ENCODE assay signal across 14 cellular contexts in genomic region chr2:229160984-229161383, GRCh38.
DNase-seq lines count a peak whose midpoint lies in the region; ATAC-seq and TF ChIP-seq lines count a peak whose summit lies in the region.
"Had no signal": no experiment of that assay in that cellular context is flagged by ENCODE, and none has a peak within 500 bp of the region (broad histone marks: within the 10 kb centered on the region; RNA-seq: fewer than 3 reads in every experiment).

No MANE protein-coding gene starts in this region.

- H3K4me3 Mint-ChIP-seq in naive thymus-derived CD8-positive, alpha-beta T cell = no peak overlapping the region
- H3K4me3 Mint-ChIP-seq: B cell; CD4-positive, alpha-beta memory T cell; IgD-negative memory B cell had no signal

- H3K36me3 ChIP-seq in heart left ventricle (no peaks in the 10 kb centered on the region), colonic mucosa (no peaks in the 10 kb centered on the region), right lobe of liver (no peaks in the 10 kb centered on the region)

- WGBS in heart left ventricle, 4 donors = 73 to 83% (median 78%) methylated on average over 2 of the region's 2 CpGs
- 10% methylated on average over 1 of the region's 2 CpGs for WGBS in right lobe of liver (ENCODE audit: insufficient coverage, low coverage, low lambda C conversion rate, missing lambda C conversion rate)

- no peak overlapping the region for H3K27ac ChIP-seq in heart left ventricle
- H3K27ac ChIP-seq in colonic mucosa = peak overlapping the region; percentile 68
- peak overlapping the region; percentile 23 to 83 (median 80) for H3K27ac ChIP-seq in right lobe of liver
- no peak overlapping the region for H3K27ac ChIP-seq in RWPE1
- H3K27ac ChIP-seq: C4-2B, GM23248 had no signal

- intact Hi-C loops in Right ventricle myocardium inferior (cut with DNase I) = no loop called here
- intact Hi-C loops in heart left ventricle (cut with DNase I) = no loop called here
- intact Hi-C loops in colonic mucosa (cut with DNase I) = no loop called here
- intact Hi-C loops in right lobe of liver (cut with DNase I) = no loop called here

- H3K36me3 Mint-ChIP-seq in naive thymus-derived CD8-positive, alpha-beta T cell = no peaks in the 10 kb centered on the region
- H3K36me3 Mint-ChIP-seq: CD4-positive, alpha-beta memory T cell had no signal

- no peak overlapping the region for H3K27ac Mint-ChIP-seq in naive thymus-derived CD8-positive, alpha-beta T cell
- H3K27ac Mint-ChIP-seq: B cell; CD4-positive, alpha-beta memory T cell; IgD-negative memory B cell had no signal

- H3K4me3 ChIP-seq in heart left ventricle = no peak overlapping the region
- H3K4me3 ChIP-seq in colonic mucosa = no peak overlapping the region
- H3K4me3 ChIP-seq in right lobe of liver = no peak overlapping the region
- H3K4me3 ChIP-seq: GM23248 had no signal

- H3K4me1 ChIP-seq in heart left ventricle (peaks cover 0 to 5% (median 0%) of the 10 kb centered on the region in 12 donors), colonic mucosa (peaks cover 4% of the 10 kb centered on the region), right lobe of liver (peaks cover 0 to 58% (median 26%) of the 10 kb centered on the region in 4 donors)

- no peak for DNase-seq in Right ventricle myocardium inferior (ENCODE audit: missing footprints)
- DNase-seq in heart left ventricle = no peak
- no peak for DNase-seq in colonic mucosa
- DNase-seq in right lobe of liver = no peak
- DNase-seq in naive thymus-derived CD8-positive, alpha-beta T cell = no peak
- no peak for DNase-seq in RWPE1 (ENCODE audit: low spot score)
- DNase-seq: CD4-positive, alpha-beta memory T cell; DMS153; GM23248 had no signal

- no peak for TF ChIP-seq POLR2A in heart left ventricle (IDR thresholded peaks at IDR 0.05)
- TF ChIP-seq POLR2A in right lobe of liver (IDR thresholded peaks at IDR 0.05) = no peak

- POLR2A ChIA-PET in naive thymus-derived CD8-positive, alpha-beta T cell (lab: Charles Lee) = no interaction called here
- POLR2A ChIA-PET in RWPE1 (lab: Yijun Ruan, JAX; ENCODE audit: low non-redundant PET) = no interaction called here

- no peaks in the 10 kb centered on the region for H3K4me1 Mint-ChIP-seq in naive thymus-derived CD8-positive, alpha-beta T cell
- H3K4me1 Mint-ChIP-seq: B cell; CD4-positive, alpha-beta memory T cell; IgD-negative memory B cell had no signal

- H3K27me3 ChIP-seq in heart left ventricle (no peaks in the 10 kb centered on the region), colonic mucosa (no peaks in the 10 kb centered on the region), right lobe of liver (no peaks in the 10 kb centered on the region)

- peaks cover 0 to 8% (median 0%) of the 10 kb centered on the region in 12 donors for H3K9me3 ChIP-seq in heart left ventricle
- no peaks in the 10 kb centered on the region for H3K9me3 ChIP-seq in colonic mucosa
- H3K9me3 ChIP-seq in right lobe of liver = no peaks in the 10 kb centered on the region

- peaks cover 0 to 13% (median 3%) of the 10 kb centered on the region in 9 donors for H3K9me3 Mint-ChIP-seq in naive thymus-derived CD8-positive, alpha-beta T cell

- CTCF ChIA-PET in RWPE1 (lab: Yijun Ruan, JAX) = interaction anchor here (0.5 to 0.7 kb wide), 3 partner anchors 18 to 757 kb away, joined by 3 to 5 read pairs (median 4); no protein-coding TSS in a partner anchor

- ATAC-seq in Right ventricle myocardium inferior (peak; percentile 18), heart left ventricle (no peak), right lobe of liver (peak in 2 of 4 donors; percentile 3 to 5), HG02678 (IDR thresholded peaks at IDR 0.05; ENCODE audit: unreplicated experiment) (no peak)
- no peak for ATAC-seq in naive thymus-derived CD8-positive, alpha-beta T cell
- ATAC-seq: HCT116 had no signal

- H3K9ac ChIP-seq in colonic mucosa (ENCODE audit: low read depth in 2 of 2, low read length in 2 of 2) = peak overlapping the region in 1 of 2 donors; percentile 30
- H3K9ac ChIP-seq: GM23248 had no signal

- no peaks in the 10 kb centered on the region for H3K27me3 Mint-ChIP-seq in naive thymus-derived CD8-positive, alpha-beta T cell
- H3K27me3 Mint-ChIP-seq: B cell; CD4-positive, alpha-beta memory T cell; IgD-negative memory B cell had no signal

- TF ChIP-seq CTCF in heart left ventricle (IDR thresholded peaks at IDR 0.05) (no peak), colonic mucosa (IDR thresholded peaks at IDR 0.05) (no peak), right lobe of liver (IDR thresholded peaks at IDR 0.05) (no peak), RWPE1 (conservative IDR thresholded peaks at IDR 0.05; ENCODE audit: low read depth) (no peak)

Comparison
In these comparisons a context has a peak if more than half of its experiments do, and no peak if none do; other contexts are left out.
1. H3K27ac ChIP-seq: peak in colonic mucosa (single experiment) and right lobe of liver (3 of 3); none in heart left ventricle (0 of 12) and RWPE1 (single experiment).